Comparison of ENCODE assay signal across 8 cellular contexts in genomic region chr12:3135522-3136461, GRCh38. TPM values are rescaled to one million over a fixed set of nuclear protein-coding genes. Genes with fewer than 3 reads are reported as not detected.
A peak's percentile ranks its signal among the peaks of the same experiment; 100 is the strongest.
DNase-seq lines count a peak whose midpoint lies in the region; ATAC-seq and TF ChIP-seq lines count a peak whose summit lies in the region.

No MANE protein-coding gene starts in this region.

- TF ChIP-seq CTCF in HFF-Myc (IDR thresholded peaks at IDR 0.05; ENCODE audit: low read depth, low read length, missing control alignments) (peak; percentile 75), fibroblast of lung (conservative IDR thresholded peaks at IDR 0.05 in 1 of 2, IDR thresholded peaks at IDR 0.05 in 1 of 2; ENCODE audit: low read depth in 1 of 2, low read length in 2 of 2) (peak; percentile 71 to 80), natural killer cell (IDR thresholded peaks at IDR 0.05) (peak; percentile 80)

- no peaks in the 10 kb centered on the region for H3K9me3 ChIP-seq in CD8-positive, alpha-beta memory T cell (ENCODE audit: low read length)
- no peaks in the 10 kb centered on the region for H3K9me3 ChIP-seq in fibroblast of lung (ENCODE audit: control insufficient read depth, insufficient read depth, low read depth, low read length)

- no peak overlapping the region for H3K4me2 ChIP-seq in fibroblast of lung (ENCODE audit: extremely low read depth, insufficient read depth, low read length)

- ATAC-seq in natural killer cell = peak; percentile 62 to 85 (median 62)
- ATAC-seq in GM21367 (IDR thresholded peaks at IDR 0.05; ENCODE audit: unreplicated experiment) = no peak

- no peaks in the 10 kb centered on the region for H3K36me3 ChIP-seq in CD8-positive, alpha-beta memory T cell (ENCODE audit: insufficient read depth, low read length)
- H3K36me3 ChIP-seq in fibroblast of lung (ENCODE audit: control insufficient read depth, insufficient read depth, low read length) = no peaks in the 10 kb centered on the region

- H3K9me3 Mint-ChIP-seq in CD8-positive, alpha-beta memory T cell = no peaks in the 10 kb centered on the region
- H3K9me3 Mint-ChIP-seq in natural killer cell = no peaks in the 10 kb centered on the region

- H3K4me3 ChIP-seq in CD8-positive, alpha-beta memory T cell (ENCODE audit: low read length) = no peak overlapping the region
- H3K4me3 ChIP-seq in HFF-Myc (replicated peaks; ENCODE audit: low read depth, low read length) = no peak overlapping the region
- H3K4me3 ChIP-seq in fibroblast of lung (replicated peaks in 1 of 4; ENCODE audit: control extremely low read depth in 1 of 4, insufficient read depth in 1 of 4, low read depth in 3 of 4, low read length in 4 of 4) = no peak overlapping the region

- H4K20me1 ChIP-seq in fibroblast of lung (ENCODE audit: control insufficient read depth, extremely low read depth, insufficient read depth, low read length) = no peaks in the 10 kb centered on the region

- H3K27ac ChIP-seq in CD8-positive, alpha-beta memory T cell (ENCODE audit: low read depth, low read length) = no peak overlapping the region
- H3K27ac ChIP-seq in fibroblast of lung (ENCODE audit: insufficient read depth, low read length) = no peak overlapping the region

- peaks cover 0 to 3% (median 2%) of the 10 kb centered on the region in 3 donors for H3K4me1 Mint-ChIP-seq in CD8-positive, alpha-beta memory T cell
- no peaks in the 10 kb centered on the region for H3K4me1 Mint-ChIP-seq in natural killer cell

- peaks cover 17 to 56% of the 10 kb centered on the region in 2 donors for H3K27me3 Mint-ChIP-seq in CD8-positive, alpha-beta memory T cell
- peaks cover 26 to 31% of the 10 kb centered on the region in 2 donors for H3K27me3 Mint-ChIP-seq in natural killer cell (ENCODE audit: low read depth in 2 of 2)

- DNase-seq in CD8-positive, alpha-beta memory T cell = peak in 3 of 5 donors; percentile 34 to 51 (median 43)
- DNase-seq in HFF-Myc (ENCODE audit: extremely low read depth, low read depth) (peak; percentile 72), NCI-H748 treated with DMSO at 0.1 percent for 48 hours (lab: John Stamatoyannopoulos, UW) (peak; percentile 35), activated T-cell treated with anti-CD3 and anti-CD28 coated beads for 1 hour (ENCODE audit: low read depth) (peak; percentile 2), fibroblast of lung (ENCODE audit: low read depth in 2 of 2) (peak; percentile 63 to 85), natural killer cell (peak; percentile 18), occipital lobe (lab: John Stamatoyannopoulos, UW) (no peak)

- H2AFZ ChIP-seq in fibroblast of lung (ENCODE audit: low read length) = no peak overlapping the region

- POLR2A ChIA-PET in CD8-positive, alpha-beta memory T cell (lab: Charles Lee) = no interaction called here

- H3K36me3 Mint-ChIP-seq in CD8-positive, alpha-beta memory T cell = no peaks in the 10 kb centered on the region
- H3K36me3 Mint-ChIP-seq in natural killer cell = no peaks in the 10 kb centered on the region

- H3K4me3 Mint-ChIP-seq in CD8-positive, alpha-beta memory T cell = no peak overlapping the region
- H3K4me3 Mint-ChIP-seq in natural killer cell = no peak overlapping the region

- intact Hi-C loops in natural killer cell (cut with micrococcal nuclease) = loop anchor here (5.0 kb wide), 1 partner anchor 142 kb away; no protein-coding TSS in a partner anchor

- H3K4me1 ChIP-seq in CD8-positive, alpha-beta memory T cell (ENCODE audit: insufficient read depth, low read length) = no peaks in the 10 kb centered on the region
- H3K4me1 ChIP-seq in fibroblast of lung (ENCODE audit: control insufficient read depth, extremely low read depth, insufficient read depth, low read length) = peaks cover 3% of the 10 kb centered on the region

- no peaks in the 10 kb centered on the region for H3K27me3 ChIP-seq in CD8-positive, alpha-beta memory T cell (ENCODE audit: insufficient read depth, low read length, poor library complexity, severe bottlenecking)
- H3K27me3 ChIP-seq in fibroblast of lung (ENCODE audit: control insufficient read depth, insufficient read depth, low read length) = no peaks in the 10 kb centered on the region

- no peak overlapping the region for H3K9ac ChIP-seq in fibroblast of lung (ENCODE audit: insufficient read depth, low read length)

- no peak overlapping the region for H3K27ac Mint-ChIP-seq in CD8-positive, alpha-beta memory T cell
- no peak overlapping the region for H3K27ac Mint-ChIP-seq in natural killer cell

- CTCF ChIA-PET in CD8-positive, alpha-beta memory T cell (lab: Charles Lee) = interaction anchor here (0.6 to 1.9 kb wide), 6 partner anchors 14 to 546 kb away, joined by 3 to 6 read pairs (median 3); no protein-coding TSS in a partner anchor

- H3K79me2 ChIP-seq in fibroblast of lung (ENCODE audit: control insufficient read depth, insufficient read depth, low read length) = no peaks in the 10 kb centered on the region

RNA-seq across cellular contexts. Expression of gene TSPAN9, which starts 58.6 kb away (rescaled TPM):
- total RNA-seq in CD8-positive, alpha-beta memory T cell = under 1 TPM; 0.33 to 0.79 TPM
- not detected for polyA plus RNA-seq in CD8-positive, alpha-beta memory T cell
- total RNA-seq in fibroblast of lung (26.7 and 35.2 TPM in 2 replicates), natural killer cell (1 to 10 TPM in 2 of 3 donors, under 1 TPM in 1; 0.86 to 1.6 (median 1.1) TPM), occipital lobe (8.4 TPM)
- 31.1 and 32.6 TPM in 2 replicates for polyA plus RNA-seq in fibroblast of lung
- polyA plus RNA-seq in fibroblast of lung (2012) = 25.6 and 30.4 TPM in 2 replicates
- 35.5 and 64.8 TPM in 2 replicates for polyA minus RNA-seq in fibroblast of lung (ENCODE audit: low replicate concordance)
